Comparison of ENCODE assay signal across 8 cellular contexts in the genomic region with DNA sequence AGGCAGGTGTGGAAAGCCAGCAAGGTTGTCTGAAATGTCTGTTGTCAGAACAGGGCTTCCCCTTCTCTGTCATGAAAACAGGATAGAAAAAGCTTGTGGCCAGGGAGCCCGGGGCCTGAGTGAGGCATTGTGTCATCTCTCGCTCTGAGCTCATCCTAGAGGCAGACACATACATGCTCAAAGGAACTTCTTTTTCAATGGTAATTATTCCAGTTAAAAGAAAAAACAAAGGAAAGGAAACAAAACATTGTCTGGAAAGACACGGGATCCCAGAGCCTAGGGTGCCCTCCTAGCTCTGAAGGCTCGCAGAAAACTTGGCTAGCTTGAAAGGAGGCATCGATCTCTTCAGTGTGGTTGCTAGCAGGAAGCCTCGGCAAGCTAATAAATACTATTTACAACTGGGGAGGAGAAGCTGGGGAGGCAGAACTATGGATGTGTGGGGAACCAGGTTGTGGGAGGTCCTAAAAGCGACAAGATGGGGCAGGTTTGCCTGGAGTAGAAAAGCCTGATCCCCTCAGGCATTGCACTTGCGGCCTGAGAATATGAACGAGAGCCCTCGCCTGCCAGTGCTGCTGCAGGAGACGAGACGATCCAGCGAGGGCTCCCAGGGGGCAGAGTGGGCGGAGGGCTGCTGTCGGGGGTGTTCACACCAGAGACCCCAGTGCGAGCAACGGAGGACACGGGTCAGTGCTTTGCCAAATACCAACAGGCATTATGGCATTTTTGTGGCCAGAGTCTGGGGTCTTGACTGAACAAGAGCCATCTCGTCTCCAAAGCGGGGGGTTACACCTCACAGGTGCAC. TPM values are rescaled to one million over a fixed set of nuclear protein-coding genes. Genes with fewer than 3 reads are reported as not detected.
DNase-seq lines count a peak whose midpoint lies in the region; ATAC-seq and TF ChIP-seq lines count a peak whose summit lies in the region.

No MANE protein-coding gene starts in this region.

- H3K4me3 ChIP-seq in esophagus squamous epithelium (no peak overlapping the region), skeletal muscle cell (ENCODE audit: low read depth, low read length) (no peak overlapping the region)

- H3K9me3 ChIP-seq in esophagus squamous epithelium, result peaks cover 0 to 7% (median 4%) of the 10 kb centered on the region in 3 donors

- H3K27me3 ChIP-seq in esophagus squamous epithelium, result no peaks in the 10 kb centered on the region

- intact Hi-C loops in esophagus squamous epithelium (cut with DNase I), result no loop called here

- H3K4me1 ChIP-seq in esophagus squamous epithelium, result peaks cover 16 to 56% (median 55%) of the 10 kb centered on the region in 3 donors

- TF ChIP-seq CTCF in esophagus squamous epithelium (IDR thresholded peaks at IDR 0.05), result no peak

- no peak for TF ChIP-seq POLR2A in esophagus squamous epithelium (IDR thresholded peaks at IDR 0.05)

- peaks cover 5 to 78% (median 5%) of the 10 kb centered on the region in 3 donors for H3K36me3 ChIP-seq in esophagus squamous epithelium

- DNase-seq in esophagus squamous epithelium (lab: John Stamatoyannopoulos, UW) (no peak), skeletal muscle cell (ENCODE audit: low read depth) (peak; percentile 49), NCI-H1105 treated with DMSO at 0.1 percent for 48 hours (lab: John Stamatoyannopoulos, UW) (no peak), T-helper 9 cell (no peak)
- DNase-seq in activated CD8-positive, alpha-beta memory T cell treated with anti-CD3 and anti-CD28 coated beads, Interleukin-2, amount 50 U/mL, for 48 hours, result no peak

- H3K27ac ChIP-seq in esophagus squamous epithelium, result peak overlapping the region; percentile 73 to 87 (median 82)

- ATAC-seq in GM18868 (IDR thresholded peaks at IDR 0.05; ENCODE audit: unreplicated experiment), result peak; percentile 51
- peak; percentile 51 for ATAC-seq in HG03558 (IDR thresholded peaks at IDR 0.05; ENCODE audit: extremely low read depth, unreplicated experiment)
- no peak for ATAC-seq in SK-N-SH treated with all-trans-retinoic acid at 6 μM for 48 hours

- WGBS in esophagus squamous epithelium, 2 donors, result 31 to 47% methylated on average over 16 to 20 of the region's 20 CpGs

TF ChIP-seq in SK-N-SH treated with all-trans-retinoic acid at 6 μM for 48 hours, 23 proteins besides CTCF, POLR2A, EP300 and RAD21:
- TF ChIP-seq RARB (CRISPR knock-in tag; IDR thresholded peaks at IDR 0.05), result no peak
- no peak for TF ChIP-seq ZNF8 (CRISPR knock-in tag; IDR thresholded peaks at IDR 0.05)
- TF ChIP-seq CREB5 (CRISPR knock-in tag; IDR thresholded peaks at IDR 0.05; ENCODE audit: low read depth), result no peak
TF ChIP-seq in SK-N-SH treated with all-trans-retinoic acid at 6 μM for 48 hours: peak in this region for 0.

RNA-seq across cellular contexts. Expression of gene DGKI, which starts 32.8 kb away (rescaled TPM):
- 1 to 10 TPM in 2 of 4 donors, under 1 TPM in 1, not detected in 1; 0.44 to 1.1 (median 1.0) TPM for total RNA-seq in esophagus squamous epithelium
